In the genomic region with DNA sequence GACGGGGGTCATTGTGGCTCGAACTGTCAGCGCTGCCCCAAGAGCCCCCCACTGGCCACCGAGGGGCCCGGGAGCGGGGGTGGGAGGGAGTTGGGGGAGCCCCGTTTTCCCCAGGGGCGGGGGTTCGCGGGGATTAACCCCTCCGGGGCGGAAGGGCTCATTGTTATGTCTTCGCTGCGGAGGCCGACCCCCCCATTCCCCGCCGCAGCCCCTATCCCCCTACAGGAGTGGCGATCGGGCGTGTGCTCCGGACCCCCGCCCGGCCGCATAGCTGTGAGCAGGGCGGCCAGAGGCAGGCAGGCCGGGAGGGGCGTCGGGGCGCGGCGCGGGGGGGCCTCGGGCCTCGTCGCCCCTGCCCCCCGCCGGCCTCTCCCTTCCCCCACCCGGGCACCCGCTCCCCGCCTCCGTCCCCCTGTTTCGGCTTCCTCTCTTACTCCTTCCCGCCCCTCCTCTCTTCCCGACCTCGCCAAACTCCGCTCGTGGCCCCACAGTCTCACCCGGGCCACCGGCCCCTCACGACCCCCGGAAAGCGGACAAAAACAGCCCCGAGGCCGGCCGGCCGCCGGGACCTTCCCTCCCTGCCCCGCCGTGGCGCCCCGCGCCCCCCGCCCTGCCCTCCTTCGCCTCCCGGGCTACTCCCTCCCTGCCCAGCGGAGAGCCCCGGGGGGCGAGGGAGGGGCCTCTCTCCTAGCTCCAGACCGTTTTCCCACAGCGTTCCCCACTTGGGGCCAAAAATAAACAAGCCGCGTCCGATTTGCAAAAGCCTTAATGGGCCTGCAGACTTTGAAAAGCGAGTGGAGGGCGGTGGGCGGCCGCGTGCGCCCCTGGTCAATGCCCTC, we compare ENCODE assay signal across 8 cellular contexts. TPM values are rescaled to one million over a fixed set of nuclear protein-coding genes. Genes with fewer than 3 reads are reported as not detected.
DNase-seq lines count a peak whose midpoint lies in the region; ATAC-seq and TF ChIP-seq lines count a peak whose summit lies in the region.

No MANE protein-coding gene starts in this region.

- no peak for TF ChIP-seq CTCF in SU-DHL-6 (IDR thresholded peaks at IDR 0.05; ENCODE audit: insufficient read depth, low read length, poor library complexity, severe bottlenecking)

- H2AFZ ChIP-seq in SU-DHL-6 (ENCODE audit: low read depth, low read length, severe bottlenecking): peak overlapping the region; percentile 57

- peaks cover 24% of the 10 kb centered on the region for H3F3A ChIP-seq in SU-DHL-6 (ENCODE audit: insufficient read depth)

- peak; percentile 3 for ATAC-seq in HG02870 (IDR thresholded peaks at IDR 0.05; ENCODE audit: unreplicated experiment)
- peak; percentile 17 for ATAC-seq in left colon

- H3K36me3 ChIP-seq in SU-DHL-6 (ENCODE audit: low read length): peaks cover 14% of the 10 kb centered on the region; the same call in 1 of the 2 replicates

- H3K27ac ChIP-seq in SU-DHL-6 (ENCODE audit: low read depth, low read length): no peak overlapping the region

- peak overlapping the region; percentile 62 for H3K9ac ChIP-seq in SU-DHL-6 (ENCODE audit: low read length)

- H3K4me2 ChIP-seq in SU-DHL-6 (ENCODE audit: low read depth, low read length, poor library complexity, severe bottlenecking): peak overlapping the region; percentile 78

- H3K27me3 ChIP-seq in SU-DHL-6 (ENCODE audit: low read length): no peaks in the 10 kb centered on the region

- peak; percentile 4 for DNase-seq in DMS53 (lab: John Stamatoyannopoulos, UW)
- no peak for DNase-seq in DMS53 treated with DMSO at 0.1 percent for 48 hours (lab: John Stamatoyannopoulos, UW; ENCODE audit: unreplicated experiment)
- DNase-seq in cerebellum (ENCODE audit: low spot score): peak; percentile 48
- DNase-seq in left colon: peak; percentile 36 to 53
- DNase-seq in stimulated activated naive CD4-positive, alpha-beta T cell (lab: John Stamatoyannopoulos, UW): peak in 4 of 6 experiments; percentile 7 to 45 (median 37)
- DNase-seq in NCI-H510A (lab: John Stamatoyannopoulos, UW): no peak

- no peaks in the 10 kb centered on the region for H3K9me2 ChIP-seq in SU-DHL-6 (replicated peaks; ENCODE audit: insufficient read depth, low read length)

- 0 out of 2 replicates have a peak, but pooled peaks cover 6% of the 10 kb centered on the region for H4K20me1 ChIP-seq in SU-DHL-6 (ENCODE audit: low read depth, low read length)

- intact Hi-C loops in left colon (cut with DNase I, micrococcal nuclease): no loop called here

- H3K4me3 ChIP-seq in SU-DHL-6 (ENCODE audit: insufficient read depth, low read length, poor library complexity, severe bottlenecking): peak overlapping the region; percentile 63

- no peaks in the 10 kb centered on the region for H3K9me3 ChIP-seq in SU-DHL-6 (ENCODE audit: insufficient read depth, low read length)

- no peaks in the 10 kb centered on the region for H3K79me2 ChIP-seq in SU-DHL-6 (ENCODE audit: insufficient read depth, low read length)

RNA-seq across cellular contexts. Expression of gene UBE2E1, which starts 0.8 kb away (rescaled TPM):
- 76.2 TPM for total RNA-seq in cerebellum
- total RNA-seq in left colon: 10 to 100 TPM; 65.6 to 96.3 TPM

Comparison
In these comparisons a context has a peak if more than half of its experiments do, and no peak if none do; other contexts are left out.
1. DNase-seq: peak in DMS53 (single experiment), cerebellum (single experiment), left colon (2 of 2) and stimulated activated naive CD4-positive, alpha-beta T cell (4 of 6); none in DMS53 treated with DMSO at 0.1 percent for 48 hours (single experiment) and NCI-H510A (single experiment).